ENCODE assay signal across 8 cellular contexts in the genomic region with DNA sequence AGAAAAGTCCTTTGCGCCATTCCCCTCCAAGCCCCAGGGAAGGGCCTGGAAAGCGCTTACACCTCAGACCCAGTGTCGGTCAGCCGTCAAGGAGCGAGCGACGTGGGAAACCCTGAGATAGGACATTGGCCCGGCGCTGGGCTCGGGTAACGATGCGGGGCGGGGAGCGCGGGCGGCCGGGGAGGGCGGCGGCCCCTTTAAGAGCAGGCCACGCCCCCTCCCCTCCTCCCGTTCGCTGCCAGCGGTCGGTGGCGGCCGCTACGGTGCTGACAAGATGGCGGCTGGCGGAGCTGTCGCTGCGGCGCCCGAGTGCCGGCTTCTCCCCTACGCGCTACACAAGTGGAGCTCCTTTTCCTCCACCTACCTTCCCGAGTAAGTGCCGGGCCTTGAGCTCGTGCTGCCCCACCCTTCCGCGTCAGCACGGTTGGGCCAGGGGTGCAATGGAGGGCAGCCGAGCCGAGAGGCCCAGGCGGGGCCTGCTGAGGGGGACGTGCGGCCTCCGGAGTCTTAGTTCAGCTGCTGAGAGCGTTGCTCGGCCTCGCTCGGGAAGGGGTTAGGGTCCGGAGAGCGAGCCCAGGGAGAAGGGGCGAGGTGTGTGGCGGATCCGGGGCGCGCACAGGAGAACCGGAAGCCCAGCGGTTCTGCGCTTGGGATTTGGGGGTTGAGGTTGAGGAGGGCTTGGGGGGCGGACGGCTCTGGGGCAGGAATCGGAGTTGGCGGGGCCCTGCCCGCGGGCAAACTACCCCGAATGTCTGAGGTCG. TPM values are rescaled to one million over a fixed set of nuclear protein-coding genes. Genes with fewer than 3 reads are reported as not detected.
DNase-seq lines count a peak whose midpoint lies in the region; ATAC-seq and TF ChIP-seq lines count a peak whose summit lies in the region.

MKLN1 (plus strand) TSS at position 251 of the 761 bp plus-strand sequence; CDS start at position 275, 24 bp downstream.

- TF ChIP-seq CTCF in Panc1 (IDR thresholded peaks at IDR 0.05), result no peak
- TF ChIP-seq CTCF in esophagus squamous epithelium (IDR thresholded peaks at IDR 0.05), result peak in 1 of 6 experiments; percentile 3

- DNase-seq in DMS53 (lab: John Stamatoyannopoulos, UW), result peak; percentile 97
- DNase-seq in Panc1 (ENCODE audit: low read depth, low spot score), result peak; percentile 53
- peak; percentile 93 for DNase-seq in activated T-cell treated with anti-CD3 and anti-CD28 coated beads, Interleukin-2, amount 50 U/mL, for 72 hours
- DNase-seq in esophagus squamous epithelium (lab: John Stamatoyannopoulos, UW), result peak; percentile 51
- peak; percentile 86 for DNase-seq in naive B cell
- peak; percentile 83 to 92 for DNase-seq in stimulated activated effector memory CD8-positive, alpha-beta T cell treated with anti-CD3 and anti-CD28 coated beads, Interleukin-12 subunit alpha, Interleukin-12 subunit beta, amount 100 ng/mL, for 72 hours (ENCODE audit: low spot score in 2 of 2)

- H3K27ac Mint-ChIP-seq in activated T-cell treated with anti-CD3 and anti-CD28 coated beads, Interleukin-2, amount 50 U/mL, for 72 hours, result peak within 1 kb of the TSS; percentile 99
- peak within 1 kb of the TSS; percentile 94 to 100 (median 98) for H3K27ac Mint-ChIP-seq in naive B cell
- peak within 1 kb of the TSS; percentile 100 for H3K27ac Mint-ChIP-seq in stimulated activated effector memory CD8-positive, alpha-beta T cell treated with anti-CD3 and anti-CD28 coated beads, Interleukin-12 subunit alpha, Interleukin-12 subunit beta, amount 100 ng/mL, for 72 hours

- H3K4me1 Mint-ChIP-seq in activated T-cell treated with anti-CD3 and anti-CD28 coated beads, Interleukin-2, amount 50 U/mL, for 72 hours (ENCODE audit: low read depth), result peaks cover 68% of the 10 kb centered on the region
- H3K4me1 Mint-ChIP-seq in naive B cell, result peaks cover 41 to 52% (median 48%) of the 10 kb centered on the region in 3 donors
- H3K4me1 Mint-ChIP-seq in stimulated activated effector memory CD8-positive, alpha-beta T cell treated with anti-CD3 and anti-CD28 coated beads, Interleukin-12 subunit alpha, Interleukin-12 subunit beta, amount 100 ng/mL, for 72 hours, result peaks cover 72% of the 10 kb centered on the region

- in situ Hi-C loops in Panc1 (cut with HindIII; ENCODE audit: low pct_unique_long_range_greater_than_20kb, low sequenced_read_pairs), result no loop called here

- H3K4me3 ChIP-seq in Panc1 (ENCODE audit: low read depth in 2 of 2, low read length in 2 of 2) (peak within 1 kb of the TSS; percentile 85 to 93), esophagus squamous epithelium (peak within 1 kb of the TSS; percentile 75 to 100 (median 94))

- CTCF ChIA-PET in Panc1 (lab: Charles Lee), result no interaction called here

- TF ChIP-seq POLR2A in esophagus squamous epithelium (IDR thresholded peaks at IDR 0.05), result peak in 3 of 4 donors; percentile 40 to 88 (median 59)

- POLR2A ChIA-PET in Panc1 (lab: Charles Lee), result no interaction called here

- H3K4me3 Mint-ChIP-seq in activated T-cell treated with anti-CD3 and anti-CD28 coated beads, Interleukin-2, amount 50 U/mL, for 72 hours, result peak within 1 kb of the TSS; percentile 98 to 99
- H3K4me3 Mint-ChIP-seq in naive B cell, result peak within 1 kb of the TSS; percentile 87 to 100 (median 98)
- peak within 1 kb of the TSS; percentile 99 for H3K4me3 Mint-ChIP-seq in stimulated activated effector memory CD8-positive, alpha-beta T cell treated with anti-CD3 and anti-CD28 coated beads, Interleukin-12 subunit alpha, Interleukin-12 subunit beta, amount 100 ng/mL, for 72 hours

- no peaks in the 10 kb centered on the region for H3K9me3 Mint-ChIP-seq in activated T-cell treated with anti-CD3 and anti-CD28 coated beads, Interleukin-2, amount 50 U/mL, for 72 hours
- no peaks in the 10 kb centered on the region for H3K9me3 Mint-ChIP-seq in naive B cell
- H3K9me3 Mint-ChIP-seq in stimulated activated effector memory CD8-positive, alpha-beta T cell treated with anti-CD3 and anti-CD28 coated beads, Interleukin-12 subunit alpha, Interleukin-12 subunit beta, amount 100 ng/mL, for 72 hours, result no peaks in the 10 kb centered on the region

- intact Hi-C loops in Panc1 (cut with micrococcal nuclease; ENCODE audit: unreplicated experiment), result loop anchor here (2.0 to 5.0 kb wide), 2 partner anchors 94 to 217 kb away; no protein-coding TSS in a partner anchor
- intact Hi-C loops in esophagus squamous epithelium (cut with DNase I), result no loop called here

- H3K27me3 Mint-ChIP-seq in activated T-cell treated with anti-CD3 and anti-CD28 coated beads, Interleukin-2, amount 50 U/mL, for 72 hours (ENCODE audit: low read depth), result no peaks in the 10 kb centered on the region
- H3K27me3 Mint-ChIP-seq in naive B cell, result no peaks in the 10 kb centered on the region

- 0 to 6% methylated on average over 3 to 21 of the region's 70 CpGs for WGBS in esophagus squamous epithelium, 2 donors

- no TSS peak for BruUV-seq in Panc1 (replicated peaks; lab: Mats Ljungman, UMichigan)

- peaks cover 43% of the 10 kb centered on the region for H3K4me1 ChIP-seq in Panc1 (ENCODE audit: control insufficient read depth, insufficient read depth, low read length)
- peaks cover 7 to 49% (median 17%) of the 10 kb centered on the region in 3 donors for H3K4me1 ChIP-seq in esophagus squamous epithelium

- H3K9me3 ChIP-seq in Panc1 (ENCODE audit: control insufficient read depth, insufficient read depth, low read depth, low read length), result no peaks in the 10 kb centered on the region; the same call in 1 of the 2 replicates
- no peaks in the 10 kb centered on the region for H3K9me3 ChIP-seq in esophagus squamous epithelium

- ATAC-seq in GM21576 (IDR thresholded peaks at IDR 0.05; ENCODE audit: unreplicated experiment), result peak; percentile 88
- ATAC-seq in Panc1, result peak; percentile 96
- ATAC-seq in activated T-cell treated with anti-CD3 and anti-CD28 coated beads, Interleukin-2, amount 50 U/mL, for 72 hours (replicated peaks in 1 of 2), result peak; percentile 93 to 94
- ATAC-seq in naive B cell (ENCODE audit: low read depth in 2 of 2), result peak; percentile 93 to 95
- peak; percentile 96 for ATAC-seq in stimulated activated effector memory CD8-positive, alpha-beta T cell treated with anti-CD3 and anti-CD28 coated beads, Interleukin-12 subunit alpha, Interleukin-12 subunit beta, amount 100 ng/mL, for 72 hours

- peaks cover 4 to 11% of the 10 kb centered on the region in 2 donors for H3K36me3 Mint-ChIP-seq in activated T-cell treated with anti-CD3 and anti-CD28 coated beads, Interleukin-2, amount 50 U/mL, for 72 hours (ENCODE audit: insufficient read depth in 2 of 2)
- H3K36me3 Mint-ChIP-seq in naive B cell, result peaks cover 0 to 10% of the 10 kb centered on the region in 2 donors
- H3K36me3 Mint-ChIP-seq in stimulated activated effector memory CD8-positive, alpha-beta T cell treated with anti-CD3 and anti-CD28 coated beads, Interleukin-12 subunit alpha, Interleukin-12 subunit beta, amount 100 ng/mL, for 72 hours, result peaks cover 15% of the 10 kb centered on the region

- no peak for TF ChIP-seq RAD21 in Ishikawa (IDR thresholded peaks at IDR 0.05; ENCODE audit: low read depth)

- TF ChIP-seq EP300 in Ishikawa (IDR thresholded peaks at IDR 0.05; ENCODE audit: borderline replicate concordance), result 0 out of 2 replicates have a peak, but pooled peaks have one; percentile 21

- no peaks in the 10 kb centered on the region for H3K27me3 ChIP-seq in Panc1 (ENCODE audit: control insufficient read depth, insufficient read depth, low read length)
- H3K27me3 ChIP-seq in esophagus squamous epithelium, result no peaks in the 10 kb centered on the region

- H3K27ac ChIP-seq in Panc1 (ENCODE audit: low read length) (peak within 1 kb of the TSS; percentile 98), esophagus squamous epithelium (peak within 1 kb of the TSS; percentile 94 to 100 (median 98))

- no peaks in the 10 kb centered on the region; the same call in none of the 2 replicates for H3K36me3 ChIP-seq in Panc1 (ENCODE audit: control insufficient read depth, insufficient read depth, low read length)
- H3K36me3 ChIP-seq in esophagus squamous epithelium, result peaks cover 0 to 2% (median 0%) of the 10 kb centered on the region in 3 donors

TF ChIP-seq in Ishikawa, 13 proteins besides CTCF, POLR2A, EP300 and RAD21 (continues in another document):
- peak; percentile 96 for TF ChIP-seq YY1 (IDR thresholded peaks at IDR 0.05; ENCODE audit: low read depth)
- peak; percentile 29; the same call in 1 of the 2 replicates for TF ChIP-seq EGR1 (IDR thresholded peaks at IDR 0.05)
- peak; percentile 97 for TF ChIP-seq TAF1 (IDR thresholded peaks at IDR 0.05; ENCODE audit: low read depth)
- TF ChIP-seq, protein P1, sequence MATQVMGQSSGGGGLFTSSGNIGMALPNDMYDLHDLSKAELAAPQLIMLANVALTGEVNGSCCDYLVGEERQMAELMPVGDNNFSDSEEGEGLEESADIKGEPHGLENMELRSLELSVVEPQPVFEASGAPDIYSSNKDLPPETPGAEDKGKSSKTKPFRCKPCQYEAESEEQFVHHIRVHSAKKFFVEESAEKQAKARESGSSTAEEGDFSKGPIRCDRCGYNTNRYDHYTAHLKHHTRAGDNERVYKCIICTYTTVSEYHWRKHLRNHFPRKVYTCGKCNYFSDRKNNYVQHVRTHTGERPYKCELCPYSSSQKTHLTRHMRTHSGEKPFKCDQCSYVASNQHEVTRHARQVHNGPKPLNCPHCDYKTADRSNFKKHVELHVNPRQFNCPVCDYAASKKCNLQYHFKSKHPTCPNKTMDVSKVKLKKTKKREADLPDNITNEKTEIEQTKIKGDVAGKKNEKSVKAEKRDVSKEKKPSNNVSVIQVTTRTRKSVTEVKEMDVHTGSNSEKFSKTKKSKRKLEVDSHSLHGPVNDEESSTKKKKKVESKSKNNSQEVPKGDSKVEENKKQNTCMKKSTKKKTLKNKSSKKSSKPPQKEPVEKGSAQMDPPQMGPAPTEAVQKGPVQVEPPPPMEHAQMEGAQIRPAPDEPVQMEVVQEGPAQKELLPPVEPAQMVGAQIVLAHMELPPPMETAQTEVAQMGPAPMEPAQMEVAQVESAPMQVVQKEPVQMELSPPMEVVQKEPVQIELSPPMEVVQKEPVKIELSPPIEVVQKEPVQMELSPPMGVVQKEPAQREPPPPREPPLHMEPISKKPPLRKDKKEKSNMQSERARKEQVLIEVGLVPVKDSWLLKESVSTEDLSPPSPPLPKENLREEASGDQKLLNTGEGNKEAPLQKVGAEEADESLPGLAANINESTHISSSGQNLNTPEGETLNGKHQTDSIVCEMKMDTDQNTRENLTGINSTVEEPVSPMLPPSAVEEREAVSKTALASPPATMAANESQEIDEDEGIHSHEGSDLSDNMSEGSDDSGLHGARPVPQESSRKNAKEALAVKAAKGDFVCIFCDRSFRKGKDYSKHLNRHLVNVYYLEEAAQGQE (IDR thresholded peaks at IDR 0.05; ENCODE audit: low read depth), result 0 out of 2 replicates have a peak, but pooled peaks have one; percentile 2
- TF ChIP-seq FOXM1 (IDR thresholded peaks at IDR 0.05; ENCODE audit: borderline replicate concordance, low read depth), result no peak
- TF ChIP-seq ZBTB7A (IDR thresholded peaks at IDR 0.05; ENCODE audit: low read depth), result 0 out of 2 replicates have a peak, but pooled peaks have one; percentile 40
- TF ChIP-seq NFIC (IDR thresholded peaks at IDR 0.05), result no peak

RNA-seq across cellular contexts. Expression of gene MKLN1, which starts in this region (rescaled TPM):
- 46.4 TPM for total RNA-seq in Panc1 (2021; ENCODE audit: unreplicated experiment)
- 17.1 TPM for polyA plus RNA-seq in Panc1 (2012; ENCODE audit: insufficient read length)
- total RNA-seq in activated T-cell treated with anti-CD3 and anti-CD28 coated beads, Interleukin-2, amount 50 U/mL, for 72 hours, result 10 to 100 TPM; 44.9 to 49.6 TPM
- total RNA-seq in esophagus squamous epithelium, result 10 to 100 TPM; 15.2 to 42.3 (median 24.0) TPM
- polyA plus RNA-seq in naive B cell (ENCODE audit: low read depth in 6 of 6), result 10 to 100 TPM; 19.6 to 39.8 (median 26.0) TPM

Comparison
In these comparisons a context has a peak if more than half of its experiments do, and no peak if none do; other contexts are left out.
1. Peak in every context shown above with its lines: DNase-seq, ATAC-seq, H3K4me3 ChIP-seq and H3K27ac ChIP-seq.